ENCODE assay signal across 1 cellular context in the genomic region with DNA sequence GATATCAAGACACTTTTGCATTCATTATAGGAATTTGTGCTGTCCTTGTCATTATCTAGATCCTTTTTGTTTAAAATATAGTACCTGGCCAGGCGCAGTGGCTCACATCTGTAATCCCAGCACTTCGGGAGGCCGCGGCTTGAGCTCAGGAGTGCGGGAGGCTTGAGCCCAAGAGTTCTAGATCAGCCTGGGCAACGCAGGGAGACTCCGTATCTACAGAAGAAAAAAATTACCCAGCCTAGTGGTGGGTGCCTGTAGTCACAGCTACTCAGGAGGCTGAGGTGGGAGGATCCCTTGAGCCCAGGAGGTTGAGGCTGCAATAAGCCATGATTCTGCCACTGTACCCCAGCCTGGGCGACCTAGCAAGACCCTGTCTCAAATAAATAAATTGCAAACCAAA.
TF ChIP-seq lines count a peak whose summit lies in the region.

No MANE protein-coding gene starts in this region.

TF ChIP-seq in endothelial cell of umbilical vein, 7 proteins besides CTCF, POLR2A, EP300 and RAD21:
- no peak for TF ChIP-seq MYC (IDR thresholded peaks at IDR 0.05; ENCODE audit: low read depth, low read length)
- no peak for TF ChIP-seq FOS (IDR thresholded peaks at IDR 0.05; ENCODE audit: borderline replicate concordance, insufficient read depth, low read length)
- no peak for TF ChIP-seq GATA2 (IDR thresholded peaks at IDR 0.05; ENCODE audit: insufficient read depth, insufficient read length, low read depth, low read length)
- TF ChIP-seq JUN (IDR thresholded peaks at IDR 0.05; ENCODE audit: borderline replicate concordance, insufficient read depth, insufficient read length, low read depth) = no peak
- TF ChIP-seq POLR2AphosphoS5 (IDR thresholded peaks at IDR 0.05; ENCODE audit: insufficient read depth, low read depth, low read length) = no peak
- TF ChIP-seq, protein P1, sequence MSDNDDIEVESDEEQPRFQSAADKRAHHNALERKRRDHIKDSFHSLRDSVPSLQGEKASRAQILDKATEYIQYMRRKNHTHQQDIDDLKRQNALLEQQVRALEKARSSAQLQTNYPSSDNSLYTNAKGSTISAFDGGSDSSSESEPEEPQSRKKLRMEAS (IDR thresholded peaks at IDR 0.05; ENCODE audit: insufficient read depth, insufficient read length) = no peak
- TF ChIP-seq EZH2 (IDR thresholded peaks at IDR 0.05; ENCODE audit: borderline replicate concordance, low read depth, low read length, severe bottlenecking) = no peak
